8 cellular contexts compared by ENCODE assay signal in the genomic region with DNA sequence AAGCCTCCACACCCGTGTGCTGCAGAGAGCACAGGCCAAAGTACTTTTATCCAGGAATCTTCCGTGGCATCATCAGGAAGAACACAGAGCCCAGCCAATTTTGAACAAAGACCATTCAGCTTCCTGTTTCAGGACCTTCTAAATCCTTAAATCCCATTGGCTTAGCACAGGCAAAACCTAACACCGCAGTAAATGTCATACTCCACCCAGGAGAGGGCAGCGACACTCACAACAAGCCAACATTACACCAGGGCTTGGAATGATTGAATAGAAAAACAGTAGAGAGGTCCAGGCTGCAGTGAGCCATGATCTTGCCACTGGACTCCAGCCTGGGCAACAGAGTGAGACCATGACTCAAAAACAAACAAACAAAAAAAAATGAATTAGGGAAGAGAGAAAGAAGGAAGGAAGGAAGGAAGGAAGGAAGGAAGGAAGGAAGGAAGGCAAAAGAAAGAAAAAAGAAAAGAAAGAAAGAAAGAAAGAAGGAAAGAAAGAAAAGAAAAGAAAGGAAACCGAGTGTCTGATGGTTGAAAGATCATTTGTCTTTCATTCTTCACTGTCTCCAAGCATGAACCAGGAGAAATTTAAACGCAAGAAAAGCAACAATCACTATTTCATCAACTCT.
DNase-seq lines count a peak whose midpoint lies in the region; ATAC-seq and TF ChIP-seq lines count a peak whose summit lies in the region.

No MANE protein-coding gene starts in this region.

- H3K9me3 Mint-ChIP-seq in activated T-helper 17 cell treated with anti-CD3 and anti-CD28 coated beads, Interleukin-2, amount 50 U/mL, for 72 hours, result no peaks in the 10 kb centered on the region

- no peak overlapping the region for H3K4me3 ChIP-seq in tibial artery
- H3K4me3 ChIP-seq in left ventricle myocardium inferior, result no peak overlapping the region

- H3K4me1 Mint-ChIP-seq in activated T-helper 17 cell treated with anti-CD3 and anti-CD28 coated beads, Interleukin-2, amount 50 U/mL, for 72 hours, result no peaks in the 10 kb centered on the region

- peak; percentile 61 for ATAC-seq in HG02759 (IDR thresholded peaks at IDR 0.05; ENCODE audit: unreplicated experiment)
- peak; percentile 70 for ATAC-seq in left lobe of liver
- ATAC-seq in activated T-helper 17 cell treated with anti-CD3 and anti-CD28 coated beads, Interleukin-2, amount 50 U/mL, for 72 hours (replicated peaks), result no peak

- H3K27ac ChIP-seq in tibial artery (no peak overlapping the region), left ventricle myocardium inferior (replicated peaks) (no peak overlapping the region)

- H3K27me3 Mint-ChIP-seq in activated T-helper 17 cell treated with anti-CD3 and anti-CD28 coated beads, Interleukin-2, amount 50 U/mL, for 72 hours, result peaks cover 11% of the 10 kb centered on the region

- H3K4me3 Mint-ChIP-seq in activated T-helper 17 cell treated with anti-CD3 and anti-CD28 coated beads, Interleukin-2, amount 50 U/mL, for 72 hours, result no peak overlapping the region

- peak; percentile 34 for DNase-seq in EH (ENCODE audit: low read depth)
- DNase-seq in SHP77 (lab: John Stamatoyannopoulos, UW), result peak; percentile 42 to 51
- DNase-seq in left lobe of liver (ENCODE audit: low spot score), result no peak
- DNase-seq in tibial artery, result no peak
- no peak for DNase-seq in left ventricle myocardium inferior
- DNase-seq in activated gamma-delta T cell (lab: John Stamatoyannopoulos, UW), result no peak

- H3K4me1 ChIP-seq in tibial artery, result no peaks in the 10 kb centered on the region
- H3K4me1 ChIP-seq in left ventricle myocardium inferior, result no peaks in the 10 kb centered on the region

- H3K9me3 ChIP-seq in tibial artery (no peaks in the 10 kb centered on the region), left ventricle myocardium inferior (replicated peaks) (no peaks in the 10 kb centered on the region)

- no peaks in the 10 kb centered on the region for H3K36me3 Mint-ChIP-seq in activated T-helper 17 cell treated with anti-CD3 and anti-CD28 coated beads, Interleukin-2, amount 50 U/mL, for 72 hours (ENCODE audit: low read depth)

- H3K27me3 ChIP-seq in tibial artery, result peaks cover 0 to 7% of the 10 kb centered on the region in 2 donors
- H3K27me3 ChIP-seq in left ventricle myocardium inferior (ENCODE audit: low read depth), result peaks cover 52% of the 10 kb centered on the region

- no peak overlapping the region for H3K27ac Mint-ChIP-seq in activated T-helper 17 cell treated with anti-CD3 and anti-CD28 coated beads, Interleukin-2, amount 50 U/mL, for 72 hours

- H3K36me3 ChIP-seq in tibial artery (no peaks in the 10 kb centered on the region), left ventricle myocardium inferior (no peaks in the 10 kb centered on the region)

- no peak for TF ChIP-seq CTCF in tibial artery (IDR thresholded peaks at IDR 0.05)
- no peak for TF ChIP-seq CTCF in left ventricle myocardium inferior (IDR thresholded peaks at IDR 0.05; ENCODE audit: borderline replicate concordance)

- intact Hi-C loops in tibial artery (cut with DNase I; ENCODE audit: low total_unique reads), result no loop called here
- intact Hi-C loops in left ventricle myocardium inferior (cut with micrococcal nuclease), result no loop called here

Comparison
In these comparisons a context has a peak if more than half of its experiments do, and no peak if none do; other contexts are left out.
1. DNase-seq: peak in EH (single experiment) and SHP77 (2 of 2); none in left lobe of liver (single experiment), tibial artery (0 of 2), left ventricle myocardium inferior (single experiment) and activated gamma-delta T cell (single experiment).